21 cellular contexts compared by ENCODE assay signal in the genomic region with DNA sequence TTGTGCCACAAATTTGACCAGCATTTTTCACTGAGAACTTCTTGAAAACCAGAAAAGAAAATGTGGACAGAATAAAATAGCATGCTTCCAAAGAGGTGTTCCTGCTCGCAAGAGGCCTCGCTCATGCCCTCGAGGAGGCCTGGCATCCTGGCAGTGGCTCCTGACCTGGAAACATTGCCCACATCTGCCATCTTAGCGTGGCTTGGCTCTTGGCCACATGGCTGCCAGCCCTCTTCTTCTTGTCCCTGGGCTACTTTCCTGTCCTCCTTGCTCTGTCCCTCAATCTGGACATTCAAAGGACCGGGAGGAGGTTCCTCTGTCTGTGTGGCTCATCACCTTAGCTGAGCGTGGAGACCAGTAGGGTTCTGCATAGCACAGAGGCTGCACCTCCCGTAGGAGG.
"Had no signal": no experiment of that assay in that cellular context is flagged by ENCODE, and none has a peak within 500 bp of the region (broad histone marks: within the 10 kb centered on the region; RNA-seq: fewer than 3 reads in every experiment).

No MANE protein-coding gene starts in this region.

- H3K79me2 ChIP-seq: parathyroid adenoma had no signal

- H2AFZ ChIP-seq: parathyroid adenoma had no signal

- H3K4me3 Mint-ChIP-seq: effector memory CD8-positive, alpha-beta T cell; naive thymus-derived CD8-positive, alpha-beta T cell; nephron progenitor cell; stimulated activated memory B cell treated with anti-CD40 and anti-IgM and Interleukin-4, amounts not matched to agents 10 μg/mL and 1 μg/mL and 100 μg/mL, for 72 hours had no signal

- H3K4me1 ChIP-seq: left lung, parathyroid adenoma, right atrium auricular region, testis, tibial nerve, upper lobe of left lung had no signal

- H3K36me3 Mint-ChIP-seq: naive thymus-derived CD8-positive, alpha-beta T cell; stimulated activated memory B cell treated with anti-CD40 and anti-IgM and Interleukin-4, amounts not matched to agents 10 μg/mL and 1 μg/mL and 100 μg/mL, for 72 hours had no signal

- H3K4me1 Mint-ChIP-seq: naive thymus-derived CD8-positive, alpha-beta T cell; nephron progenitor cell; stimulated activated memory B cell treated with anti-CD40 and anti-IgM and Interleukin-4, amounts not matched to agents 10 μg/mL and 1 μg/mL and 100 μg/mL, for 72 hours had no signal

- H3K27ac ChIP-seq: left lung, neutrophil, parathyroid adenoma, right atrium auricular region, sigmoid colon, testis, tibial nerve, upper lobe of left lung had no signal

- H3K36me3 ChIP-seq: left lung, neutrophil, right atrium auricular region, sigmoid colon, tibial nerve, upper lobe of left lung had no signal

- H3K27me3 ChIP-seq: left lung, neutrophil, right atrium auricular region, sigmoid colon, testis, tibial nerve, upper lobe of left lung had no signal

- H3K27ac Mint-ChIP-seq: nephron progenitor cell; progenitor cell of endocrine pancreas; stimulated activated memory B cell treated with anti-CD40 and anti-IgM and Interleukin-4, amounts not matched to agents 10 μg/mL and 1 μg/mL and 100 μg/mL, for 72 hours had no signal

- H3K4me3 ChIP-seq: left lung, right atrium auricular region, sigmoid colon, testis, tibial nerve, upper lobe of left lung had no signal

- H3K9me3 ChIP-seq: left lung, neutrophil, right atrium auricular region, sigmoid colon, testis, tibial nerve, upper lobe of left lung had no signal

- ATAC-seq: effector memory CD8-positive, alpha-beta T cell; left lung; naive thymus-derived CD8-positive, alpha-beta T cell; stimulated activated memory B cell treated with anti-CD40 and anti-IgM and Interleukin-4, amounts not matched to agents 10 μg/mL and 1 μg/mL and 100 μg/mL, for 72 hours; stimulated activated naive CD8-positive, alpha-beta T cell treated with anti-CD3 and anti-CD28 coated beads, Interleukin-15, Interleukin-2, amounts not matched to agents 100 U/mL and 50 U/mL, for 24 hours had no signal

- H3K9me3 Mint-ChIP-seq: effector memory CD8-positive, alpha-beta T cell; nephron progenitor cell had no signal

- DNase-seq: cerebellar nuclear complex; cortex of kidney; effector memory CD8-positive, alpha-beta T cell; erythroblast; kidney; left lung; mesendoderm; naive thymus-derived CD8-positive, alpha-beta T cell; nephron progenitor cell; sigmoid colon; stimulated activated CD4-positive, alpha-beta T cell treated with anti-CD3 and anti-CD28 coated beads, Interleukin-2, amount 100 ng/mL, for 24 hours; stimulated activated CD4-positive, alpha-beta T cell treated with anti-CD3 and anti-CD28 coated beads, Interleukin-4, amount 100 ng/mL, for 24 hours; stimulated activated naive CD8-positive, alpha-beta T cell treated with anti-CD3 and anti-CD28 coated beads, Interleukin-15, Interleukin-2, amounts not matched to agents 100 U/mL and 50 U/mL, for 24 hours; testis; upper lobe of left lung had no signal

- H3K9ac ChIP-seq: parathyroid adenoma had no signal
